26 cellular contexts compared by ENCODE assay signal in the genomic region with DNA sequence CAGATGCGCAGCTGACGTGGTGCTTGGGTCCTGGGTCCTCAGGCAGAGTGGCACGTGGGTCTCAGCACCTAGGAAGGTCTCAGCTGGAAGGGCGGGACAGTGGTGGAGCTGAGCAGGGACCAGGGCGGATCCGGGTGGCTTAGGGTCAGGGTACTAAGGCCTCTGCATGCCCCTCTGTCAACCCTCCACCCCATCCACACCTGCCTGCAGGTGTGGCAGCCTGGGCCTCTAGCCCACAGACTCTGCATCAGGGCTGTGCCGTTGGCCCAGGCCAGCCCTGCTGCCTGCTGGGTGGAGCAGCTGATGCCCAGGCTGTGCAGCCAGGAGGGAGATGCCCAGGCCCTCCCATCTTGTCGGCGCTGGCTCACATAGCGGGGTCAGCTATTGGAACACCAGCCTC. TPM values are rescaled to one million over a fixed set of nuclear protein-coding genes. Genes with fewer than 3 reads are reported as not detected.
A peak's percentile ranks its signal among the peaks of the same experiment; 100 is the strongest.
DNase-seq lines count a peak whose midpoint lies in the region; ATAC-seq and TF ChIP-seq lines count a peak whose summit lies in the region.
"Had no signal": no experiment of that assay in that cellular context is flagged by ENCODE, and none has a peak within 500 bp of the region (broad histone marks: within the 10 kb centered on the region; RNA-seq: fewer than 3 reads in every experiment).

No MANE protein-coding gene starts in this region.

- H3K27me3 ChIP-seq in left ventricle myocardium inferior (ENCODE audit: low read depth) = peaks cover 48% of the 10 kb centered on the region
- H3K27me3 ChIP-seq in endodermal cell (ENCODE audit: control insufficient read depth, insufficient read depth, low read length, poor library complexity, severe bottlenecking) = no peaks in the 10 kb centered on the region
- no peaks in the 10 kb centered on the region for H3K27me3 ChIP-seq in osteoblast (ENCODE audit: insufficient read depth, low read length)
- H3K27me3 ChIP-seq in WERI-Rb-1 (ENCODE audit: insufficient read depth, low read depth, severe bottlenecking) = no peaks in the 10 kb centered on the region
- H3K27me3 ChIP-seq: BLaER1 treated with 17β-estradiol and CSF1 and Interleukin-3, amounts not matched to agents 10 nM and 100 nM had no signal

- no peaks in the 10 kb centered on the region for H3K36me3 Mint-ChIP-seq in endodermal cell (ENCODE audit: low read depth)
- H3K36me3 Mint-ChIP-seq in T-cell = no peaks in the 10 kb centered on the region

- TF ChIP-seq CTCF in left ventricle myocardium inferior (IDR thresholded peaks at IDR 0.05; ENCODE audit: borderline replicate concordance) = no peak
- no peak for TF ChIP-seq CTCF in endodermal cell (conservative IDR thresholded peaks at IDR 0.05)
- no peak for TF ChIP-seq CTCF in osteoblast (IDR thresholded peaks at IDR 0.05; ENCODE audit: extremely low read depth, low read depth, low read length)
- no peak for TF ChIP-seq CTCF in WERI-Rb-1 (IDR thresholded peaks at IDR 0.05; ENCODE audit: low read depth, low read length)

- H3K9ac ChIP-seq in endodermal cell (ENCODE audit: extremely low read depth, low read length, poor library complexity, severe bottlenecking) = no peak overlapping the region
- H3K9ac ChIP-seq: BLaER1 treated with 17β-estradiol and CSF1 and Interleukin-3, amounts not matched to agents 10 nM and 100 nM; GM23248 had no signal

- H3K36me3 ChIP-seq in left ventricle myocardium inferior (no peaks in the 10 kb centered on the region), endodermal cell (ENCODE audit: control insufficient read depth, insufficient read depth, low read length) (no peaks in the 10 kb centered on the region), osteoblast (ENCODE audit: insufficient read depth, low read length) (no peaks in the 10 kb centered on the region), WERI-Rb-1 (no peaks in the 10 kb centered on the region)
- H3K36me3 ChIP-seq: BLaER1 treated with 17β-estradiol and CSF1 and Interleukin-3, amounts not matched to agents 10 nM and 100 nM had no signal

- no peaks in the 10 kb centered on the region for H4K20me1 ChIP-seq in osteoblast (ENCODE audit: insufficient read depth, low read length)
- H4K20me1 ChIP-seq: BLaER1 treated with 17β-estradiol and CSF1 and Interleukin-3, amounts not matched to agents 10 nM and 100 nM had no signal

- POLR2A ChIA-PET in T-cell (lab: Charles Lee) = no interaction called here

- H3K27me3 Mint-ChIP-seq in endodermal cell (ENCODE audit: insufficient read depth) (peaks cover 5% of the 10 kb centered on the region), T-cell (peaks cover 4 to 23% of the 10 kb centered on the region in 2 donors)

- no peak overlapping the region for H3K27ac ChIP-seq in left ventricle myocardium inferior (replicated peaks)
- no peak overlapping the region for H3K27ac ChIP-seq in endodermal cell (ENCODE audit: low read depth, low read length)
- no peak overlapping the region for H3K27ac ChIP-seq in osteoblast (ENCODE audit: low read depth, low read length)
- H3K27ac ChIP-seq in WERI-Rb-1 = no peak overlapping the region
- H3K27ac ChIP-seq: A549; BLaER1 treated with 17β-estradiol and CSF1 and Interleukin-3, amounts not matched to agents 10 nM and 100 nM; GM23248; HL-60 had no signal

- H3K27ac Mint-ChIP-seq in endodermal cell = no peak overlapping the region
- no peak overlapping the region for H3K27ac Mint-ChIP-seq in T-cell
- H3K27ac Mint-ChIP-seq: CD4-positive, alpha-beta T cell had no signal

- H3K4me1 ChIP-seq in left ventricle myocardium inferior (no peaks in the 10 kb centered on the region), endodermal cell (ENCODE audit: control insufficient read depth, insufficient read depth, low read length) (no peaks in the 10 kb centered on the region), osteoblast (ENCODE audit: insufficient read depth, low read length) (no peaks in the 10 kb centered on the region)
- H3K4me1 ChIP-seq: A549; BLaER1 treated with 17β-estradiol and CSF1 and Interleukin-3, amounts not matched to agents 10 nM and 100 nM had no signal

- intact Hi-C loops in left ventricle myocardium superior (cut with micrococcal nuclease) (no loop called here), left ventricle myocardium inferior (cut with micrococcal nuclease) (no loop called here)

- H3K79me2 ChIP-seq in osteoblast (ENCODE audit: insufficient read depth, low read length) = no peaks in the 10 kb centered on the region

- WGBS in endodermal cell (ENCODE audit: insufficient coverage in 1 of 2, insufficient read length in 1 of 2), 2 experiments = 89 to 96% methylated on average over 8 to 10 of the region's 10 CpGs

- no peak overlapping the region for H2AFZ ChIP-seq in osteoblast (ENCODE audit: low read length)
- H2AFZ ChIP-seq: GM23248 had no signal

- DNase-seq in left ventricle myocardium superior = peak; percentile 13
- DNase-seq in left ventricle myocardium inferior = no peak
- DNase-seq in endodermal cell = peak; percentile 20
- peak; percentile 39 for DNase-seq in osteoblast (ENCODE audit: insufficient read length, low spot score, missing footprints)
- DNase-seq in T-cell = no peak
- DNase-seq in WERI-Rb-1 = no peak
- no peak for DNase-seq in DMS153 (lab: John Stamatoyannopoulos, UW)
- DNase-seq: AML-193; CD4-positive, alpha-beta T cell; GDM1; GM23248; H7; NCI-H1048; NCI-H1417; NCI-H1694; NCI-H2029 treated with DMSO at 0.1 percent for 48 hours; NCI-H446 treated with DMSO at 0.1 percent for 48 hours; NCI-H526; NCI-H82; NK-92 treated with Interleukin-12 subunit alpha and Interleukin-12 subunit beta, amount 100 ng/mL, for 24 hours; PC-3 had no signal

- CTCF ChIA-PET in T-cell (lab: Charles Lee) = interaction anchor here in 1 of 2 donors (0.6 kb wide), 1 partner anchor 92 kb away, joined by 4 read pairs; no protein-coding TSS in a partner anchor

- H3K4me3 ChIP-seq in left ventricle myocardium inferior (no peak overlapping the region), endodermal cell (ENCODE audit: low read length) (no peak overlapping the region), osteoblast (ENCODE audit: insufficient read depth, low read length) (no peak overlapping the region), WERI-Rb-1 (ENCODE audit: low read depth, low read length) (no peak overlapping the region)
- H3K4me3 ChIP-seq: A549; BLaER1 treated with 17β-estradiol and CSF1 and Interleukin-3, amounts not matched to agents 10 nM and 100 nM; GM12878; GM23248 had no signal

- H3K4me1 Mint-ChIP-seq in endodermal cell (no peaks in the 10 kb centered on the region), T-cell (no peaks in the 10 kb centered on the region)

- ATAC-seq in left ventricle myocardium superior (no peak), T-cell (replicated peaks in 1 of 4) (no peak)
- ATAC-seq: A549, GM12878, PC-3, Right ventricle myocardium inferior had no signal

- no peak overlapping the region for H3K4me2 ChIP-seq in osteoblast (ENCODE audit: insufficient read depth, low read length)
- H3K4me2 ChIP-seq: A549; BLaER1 treated with 17β-estradiol and CSF1 and Interleukin-3, amounts not matched to agents 10 nM and 100 nM had no signal

- H3K9me3 ChIP-seq in left ventricle myocardium inferior (replicated peaks) (no peaks in the 10 kb centered on the region), endodermal cell (ENCODE audit: control insufficient read depth, low read length) (no peaks in the 10 kb centered on the region), osteoblast (ENCODE audit: low read depth, low read length) (no peaks in the 10 kb centered on the region), WERI-Rb-1 (ENCODE audit: severe bottlenecking) (no peaks in the 10 kb centered on the region)
- H3K9me3 ChIP-seq: A549 had no signal

- H3K4me3 Mint-ChIP-seq in endodermal cell (no peak overlapping the region), T-cell (no peak overlapping the region)
- H3K4me3 Mint-ChIP-seq: CD4-positive, alpha-beta T cell had no signal

- H3K9me3 Mint-ChIP-seq in endodermal cell = no peaks in the 10 kb centered on the region
- peaks cover 0 to 6% (median 0%) of the 10 kb centered on the region in 3 donors for H3K9me3 Mint-ChIP-seq in T-cell
- H3K9me3 Mint-ChIP-seq: CD4-positive, alpha-beta T cell had no signal

RNA-seq across cellular contexts. Expression of gene OTOS, which starts 24.6 kb away (rescaled TPM):
- total RNA-seq in left ventricle myocardium superior = not detected
- total RNA-seq in left ventricle myocardium inferior = not detected
- not detected for total RNA-seq in endodermal cell
- not detected for polyA plus RNA-seq in endodermal cell (2013, experiment 1 of 2)
- polyA plus RNA-seq in endodermal cell (2013, experiment 2 of 2) = not detected
- total RNA-seq in osteoblast = not detected in 2 replicates
- not detected for total RNA-seq in T-cell
- total RNA-seq: CD4-positive, alpha-beta T cell; GM12878; GM23248; H7; PC-3; Right ventricle myocardium inferior had no signal
- polyA plus RNA-seq: A549, GM12878, GM23248 had no signal

RNA-seq across cellular contexts. Expression of gene COPS9, which starts 28.9 kb away (rescaled TPM):
- 204 TPM for total RNA-seq in left ventricle myocardium superior
- 190 TPM for total RNA-seq in left ventricle myocardium inferior
- 100 to 1,000 TPM; 151 to 161 TPM for total RNA-seq in endodermal cell
- 175 TPM for polyA plus RNA-seq in endodermal cell (2013, experiment 1 of 2)
- polyA plus RNA-seq in endodermal cell (2013, experiment 2 of 2) = 183 TPM
- total RNA-seq in osteoblast = 70.2 and 84.9 TPM in 2 replicates
- 10 to 100 TPM; 66.3 to 96.2 (median 85.4) TPM for total RNA-seq in T-cell

Comparison
In these comparisons a context has a peak if more than half of its experiments do, and no peak if none do; other contexts are left out.
1. DNase-seq: peak in left ventricle myocardium superior (single experiment), endodermal cell (single experiment) and osteoblast (single experiment); none in left ventricle myocardium inferior (single experiment), T-cell (0 of 34), WERI-Rb-1 (single experiment) and DMS153 (single experiment).